Comparison of ENCODE assay signal across 10 cellular contexts in genomic region chr9:121748080-121748479, GRCh38.
DNase-seq lines count a peak whose midpoint lies in the region; ATAC-seq and TF ChIP-seq lines count a peak whose summit lies in the region.
"Had no signal": no experiment of that assay in that cellular context is flagged by ENCODE, and none has a peak within 500 bp of the region (broad histone marks: within the 10 kb centered on the region; RNA-seq: fewer than 3 reads in every experiment).

No MANE protein-coding gene starts in this region.

- peak overlapping the region; percentile 25; the same call in 1 of the 2 replicates for H3K9ac ChIP-seq in BLaER1

- H3K4me3 ChIP-seq in BLaER1, result no peak overlapping the region
- no peak overlapping the region for H3K4me3 ChIP-seq in coronary artery
- no peak overlapping the region for H3K4me3 ChIP-seq in prostate gland

- DNase-seq in coronary artery (ENCODE audit: low spot score) (no peak), prostate gland (ENCODE audit: low spot score) (no peak), DMS 273 treated with DMSO at 0.1 percent for 48 hours (lab: John Stamatoyannopoulos, UW) (no peak), GM19238 (ENCODE audit: insufficient read length, low spot score) (no peak)
- DNase-seq: Caco-2, SHP77 treated with DMSO at 0.1 percent for 48 hours had no signal

- intact Hi-C loops in prostate gland (cut with DNase I), result no loop called here

- H3K9me3 ChIP-seq in BLaER1, result no peaks in the 10 kb centered on the region
- no peaks in the 10 kb centered on the region for H3K9me3 ChIP-seq in KOPT-K1 (ENCODE audit: insufficient read depth, low read length, poor library complexity, severe bottlenecking)
- no peaks in the 10 kb centered on the region for H3K9me3 ChIP-seq in prostate gland
- H3K9me3 ChIP-seq: Caco-2 had no signal

- H3K36me3 ChIP-seq in BLaER1 (peaks cover 5% of the 10 kb centered on the region; the same call in 1 of the 2 replicates), KOPT-K1 (ENCODE audit: insufficient read depth, low read length) (no peaks in the 10 kb centered on the region), prostate gland (no peaks in the 10 kb centered on the region)

- peak overlapping the region; percentile 54 for H3K27ac ChIP-seq in BLaER1
- H3K27ac ChIP-seq in KOPT-K1 (ENCODE audit: low read depth, low read length, poor library complexity, severe bottlenecking), result peak overlapping the region; percentile 85
- peak overlapping the region; percentile 88 to 89 for H3K27ac ChIP-seq in coronary artery
- H3K27ac ChIP-seq in prostate gland, result peak overlapping the region; percentile 32 to 57

- no peaks in the 10 kb centered on the region for H3K27me3 ChIP-seq in BLaER1
- H3K27me3 ChIP-seq in prostate gland (replicated peaks; ENCODE audit: insufficient read depth), result no peaks in the 10 kb centered on the region

- ATAC-seq in HG03520 (IDR thresholded peaks at IDR 0.05; ENCODE audit: unreplicated experiment) (no peak), GM21528 (IDR thresholded peaks at IDR 0.05; ENCODE audit: low FRiP score, unreplicated experiment) (no peak)

- peaks cover 72% of the 10 kb centered on the region for H4K20me1 ChIP-seq in BLaER1

- H3K4me1 ChIP-seq in BLaER1 (peaks cover 72% of the 10 kb centered on the region), prostate gland (replicated peaks) (peaks cover 16% of the 10 kb centered on the region)

- H3K4me2 ChIP-seq in BLaER1, result peak overlapping the region; percentile 66

- TF ChIP-seq POLR2A in prostate gland (IDR thresholded peaks at IDR 0.05), result no peak

- TF ChIP-seq CTCF in coronary artery (IDR thresholded peaks at IDR 0.05) (no peak), prostate gland (IDR thresholded peaks at IDR 0.05) (no peak)

- whole genome bisulfite sequencing in prostate gland, result 39% methylated on average over 7 of the region's 7 CpGs
